In the genomic region with DNA sequence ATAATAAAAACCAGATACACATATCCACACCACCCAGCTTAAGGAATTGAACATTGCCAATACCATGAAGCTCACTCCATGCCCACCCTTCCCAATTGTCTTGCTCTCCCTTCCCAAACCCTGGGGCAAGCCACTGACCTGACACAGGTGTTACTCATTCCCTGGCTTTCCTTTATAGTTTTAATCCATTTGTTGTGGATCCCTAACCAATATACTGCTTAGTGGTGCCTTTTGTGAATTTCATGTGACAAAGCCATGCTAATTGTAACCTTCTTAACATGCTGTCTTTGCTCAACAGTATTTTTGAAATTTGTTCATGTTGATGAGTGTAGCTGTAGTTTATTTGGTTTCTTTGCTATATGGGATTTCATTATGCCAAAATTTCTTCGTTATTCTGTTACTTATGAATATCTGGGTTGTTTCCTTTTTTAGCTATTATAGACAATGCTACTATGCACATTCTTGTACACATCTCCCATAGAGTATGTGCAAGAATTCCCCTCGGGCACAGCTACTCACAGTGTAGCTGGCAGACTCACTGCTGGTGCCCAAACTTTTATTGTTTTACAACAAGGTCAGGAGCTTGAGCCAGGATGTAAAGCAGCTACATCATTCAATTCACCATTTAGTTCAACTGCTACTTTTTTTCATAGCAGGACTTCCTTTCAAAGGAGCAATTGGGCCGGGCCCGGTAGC, we compare ENCODE assay signal across 24 cellular contexts.
DNase-seq lines count a peak whose midpoint lies in the region; ATAC-seq and TF ChIP-seq lines count a peak whose summit lies in the region.
"Had no signal": no experiment of that assay in that cellular context is flagged by ENCODE, and none has a peak within 500 bp of the region (broad histone marks: within the 10 kb centered on the region; RNA-seq: fewer than 3 reads in every experiment).

No MANE protein-coding gene starts in this region.

- H3K27me3 ChIP-seq in muscle layer of duodenum (ENCODE audit: low read depth, low read length), result no peaks in the 10 kb centered on the region
- no peaks in the 10 kb centered on the region for H3K27me3 ChIP-seq in suprapubic skin
- H3K27me3 ChIP-seq: BE2C, body of pancreas, upper lobe of left lung had no signal

- DNase-seq in M059J (ENCODE audit: low read depth) (peak; percentile 31), coronary artery (ENCODE audit: low spot score) (no peak), suprapubic skin (ENCODE audit: low spot score in 2 of 2) (no peak), AG20443 (ENCODE audit: low spot score) (no peak), AML-193 (lab: John Stamatoyannopoulos, UW) (no peak)
- DNase-seq in activated T-helper 1 cell treated with anti-CD3 and anti-CD28 coated beads, Interleukin-12 subunit alpha, Interleukin-12 subunit beta, Interleukin-2, Interleukin-4 antibody, amounts not matched to agents 30 ng/mL and 10 ng/mL and 1 ng/mL, durations not matched to agents 14 hours and 24 hours and 36 hours (ENCODE audit: low spot score), result no peak
- DNase-seq: activated CD4-positive, alpha-beta T cell treated with anti-CD3 and anti-CD28 coated beads for 48 hours; activated T-cell treated with anti-CD3 and anti-CD28 coated beads, Interleukin-2, amount 50 U/mL, for 24 hours; BE2C; body of pancreas; cerebellar nuclear complex; GF-D8; H7; head of caudate nucleus; KG1; kidney; MV-4-11; NCI-H146; upper lobe of left lung; WERI-Rb-1 had no signal

- H3K4me1 ChIP-seq in muscle layer of duodenum (ENCODE audit: control insufficient read depth in 1 of 2, insufficient read depth in 2 of 2, low read length in 2 of 2), result peaks cover 0 to 12% of the 10 kb centered on the region in 2 donors
- peaks cover 16% of the 10 kb centered on the region for H3K4me1 ChIP-seq in suprapubic skin
- H3K4me1 ChIP-seq: BE2C had no signal

- H3K9me3 Mint-ChIP-seq in activated T-helper 1 cell treated with anti-CD3 and anti-CD28 coated beads, Interleukin-12 subunit alpha, Interleukin-12 subunit beta, Interleukin-2, Interleukin-4 antibody, amounts not matched to agents 30 ng/mL and 10 ng/mL and 1 ng/mL, durations not matched to agents 14 hours and 24 hours and 36 hours, result no peaks in the 10 kb centered on the region
- H3K9me3 Mint-ChIP-seq: activated T-cell treated with anti-CD3 and anti-CD28 coated beads, Interleukin-2, amount 50 U/mL, for 24 hours; neural crest cell; stimulated activated naive CD8-positive, alpha-beta T cell treated with anti-CD3 and anti-CD28 coated beads, Interleukin-15, Interleukin-2, amounts not matched to agents 100 ng/mL and 50 ng/mL, for 24 hours had no signal

- ATAC-seq in HG03439 (IDR thresholded peaks at IDR 0.05; ENCODE audit: unreplicated experiment), result no peak
- ATAC-seq: body of pancreas had no signal

- WGBS in suprapubic skin, result 53% methylated on average over 4 of the region's 4 CpGs

- TF ChIP-seq EP300 in suprapubic skin (IDR thresholded peaks at IDR 0.05), result no peak

- no peak for TF ChIP-seq CTCF in coronary artery (IDR thresholded peaks at IDR 0.05)
- TF ChIP-seq CTCF in suprapubic skin (IDR thresholded peaks at IDR 0.05), result no peak

- no peak overlapping the region for H3K4me3 Mint-ChIP-seq in activated T-helper 1 cell treated with anti-CD3 and anti-CD28 coated beads, Interleukin-12 subunit alpha, Interleukin-12 subunit beta, Interleukin-2, Interleukin-4 antibody, amounts not matched to agents 30 ng/mL and 10 ng/mL and 1 ng/mL, durations not matched to agents 14 hours and 24 hours and 36 hours
- H3K4me3 Mint-ChIP-seq: activated T-cell treated with anti-CD3 and anti-CD28 coated beads, Interleukin-2, amount 50 U/mL, for 24 hours; neural crest cell; stimulated activated naive CD8-positive, alpha-beta T cell treated with anti-CD3 and anti-CD28 coated beads, Interleukin-15, Interleukin-2, amounts not matched to agents 100 ng/mL and 50 ng/mL, for 24 hours had no signal

- no peak overlapping the region for H3K27ac Mint-ChIP-seq in activated T-helper 1 cell treated with anti-CD3 and anti-CD28 coated beads, Interleukin-12 subunit alpha, Interleukin-12 subunit beta, Interleukin-2, Interleukin-4 antibody, amounts not matched to agents 30 ng/mL and 10 ng/mL and 1 ng/mL, durations not matched to agents 14 hours and 24 hours and 36 hours
- H3K27ac Mint-ChIP-seq: activated T-cell treated with anti-CD3 and anti-CD28 coated beads, Interleukin-2, amount 50 U/mL, for 24 hours; stimulated activated naive CD8-positive, alpha-beta T cell treated with anti-CD3 and anti-CD28 coated beads, Interleukin-15, Interleukin-2, amounts not matched to agents 100 ng/mL and 50 ng/mL, for 24 hours had no signal

- H3K27ac ChIP-seq in coronary artery, result peak overlapping the region; percentile 18 to 50
- H3K27ac ChIP-seq in muscle layer of duodenum (ENCODE audit: low read length), result peak overlapping the region; percentile 52
- peak overlapping the region; percentile 25 for H3K27ac ChIP-seq in suprapubic skin
- H3K27ac ChIP-seq: body of pancreas, upper lobe of left lung, WERI-Rb-1 had no signal

- no peak for TF ChIP-seq POLR2A in suprapubic skin (IDR thresholded peaks at IDR 0.05)

- H3K4me1 Mint-ChIP-seq in activated T-helper 1 cell treated with anti-CD3 and anti-CD28 coated beads, Interleukin-12 subunit alpha, Interleukin-12 subunit beta, Interleukin-2, Interleukin-4 antibody, amounts not matched to agents 30 ng/mL and 10 ng/mL and 1 ng/mL, durations not matched to agents 14 hours and 24 hours and 36 hours (ENCODE audit: low read depth), result peaks cover 4% of the 10 kb centered on the region
- H3K4me1 Mint-ChIP-seq: neural crest cell had no signal

- H3K4me3 ChIP-seq in coronary artery (no peak overlapping the region), muscle layer of duodenum (ENCODE audit: low read depth in 1 of 2, low read length in 2 of 2) (no peak overlapping the region), suprapubic skin (no peak overlapping the region)
- H3K4me3 ChIP-seq: body of pancreas, upper lobe of left lung had no signal

- H3K9me3 ChIP-seq in muscle layer of duodenum (ENCODE audit: control insufficient read depth in 1 of 2, low read length in 2 of 2), result no peaks in the 10 kb centered on the region
- no peaks in the 10 kb centered on the region for H3K9me3 ChIP-seq in suprapubic skin
- H3K9me3 ChIP-seq: BE2C, body of pancreas, upper lobe of left lung had no signal

- H3K36me3 Mint-ChIP-seq in activated T-helper 1 cell treated with anti-CD3 and anti-CD28 coated beads, Interleukin-12 subunit alpha, Interleukin-12 subunit beta, Interleukin-2, Interleukin-4 antibody, amounts not matched to agents 30 ng/mL and 10 ng/mL and 1 ng/mL, durations not matched to agents 14 hours and 24 hours and 36 hours (ENCODE audit: low read depth), result no peaks in the 10 kb centered on the region

- intact Hi-C loops in activated T-helper 1 cell treated with anti-CD3 and anti-CD28 coated beads, Interleukin-12 subunit alpha, Interleukin-12 subunit beta, Interleukin-2, Interleukin-4 antibody, amounts not matched to agents 30 ng/mL and 10 ng/mL and 1 ng/mL, durations not matched to agents 14 hours and 24 hours and 36 hours (cut with micrococcal nuclease), result loop anchor here (10.0 kb wide), 1 partner anchor 363 kb away; no protein-coding TSS in a partner anchor

- peaks cover 12% of the 10 kb centered on the region for H3K27me3 Mint-ChIP-seq in activated T-helper 1 cell treated with anti-CD3 and anti-CD28 coated beads, Interleukin-12 subunit alpha, Interleukin-12 subunit beta, Interleukin-2, Interleukin-4 antibody, amounts not matched to agents 30 ng/mL and 10 ng/mL and 1 ng/mL, durations not matched to agents 14 hours and 24 hours and 36 hours (ENCODE audit: insufficient read depth)

- H3K36me3 ChIP-seq in muscle layer of duodenum (ENCODE audit: control insufficient read depth in 1 of 2, insufficient read depth in 2 of 2, low read length in 2 of 2) (no peaks in the 10 kb centered on the region), suprapubic skin (no peaks in the 10 kb centered on the region)
- H3K36me3 ChIP-seq: BE2C, upper lobe of left lung, WERI-Rb-1 had no signal
